8 cellular contexts compared by ENCODE assay signal in genomic region chr12:48851883-48852733, GRCh38. TPM values are rescaled to one million over a fixed set of nuclear protein-coding genes. Genes with fewer than 3 reads are reported as not detected.
DNase-seq lines count a peak whose midpoint lies in the region; TF ChIP-seq lines count a peak whose summit lies in the region.

Gene DDX23 (minus strand): TSS chr12:48852163. CDS start chr12:48845782, 6,381 bp downstream.

- peaks cover 35% of the 10 kb centered on the region for H3K4me1 Mint-ChIP-seq in neural crest cell

- no peak for TF ChIP-seq CTCF in MM.1S (IDR thresholded peaks at IDR 0.05; ENCODE audit: low read length)
- no peak for TF ChIP-seq CTCF in fibroblast of villous mesenchyme (IDR thresholded peaks at IDR 0.05; ENCODE audit: insufficient read depth, low read depth, low read length)
- TF ChIP-seq CTCF in neural crest cell (conservative IDR thresholded peaks at IDR 0.05) = no peak

- peaks cover 53% of the 10 kb centered on the region for H3K79me2 ChIP-seq in MM.1S (ENCODE audit: low read length)

- peak within 1 kb of the TSS; percentile 99 for H3K27ac Mint-ChIP-seq in neural crest cell (ENCODE audit: unreplicated experiment)

- no peaks in the 10 kb centered on the region for H4K20me1 ChIP-seq in MM.1S (ENCODE audit: insufficient read depth, low read length)

- H3K27ac ChIP-seq in MM.1S (ENCODE audit: low read length) (peak within 1 kb of the TSS; percentile 73), stomach smooth muscle (ENCODE audit: low read length) (peak within 1 kb of the TSS; percentile 46)

- in situ Hi-C loops in HAP-1 (cut with MboI; ENCODE audit: low sequenced_read_pairs) = loop anchor here (5.0 kb wide), 1 partner anchor 35 kb away; no protein-coding TSS in a partner anchor

- H3K4me1 ChIP-seq in ES-I3 (ENCODE audit: insufficient read depth, low read length) (peaks cover 6% of the 10 kb centered on the region; the same call in 1 of the 2 replicates), HAP-1 (peaks cover 14% of the 10 kb centered on the region), MM.1S (ENCODE audit: low read length) (peaks cover 7% of the 10 kb centered on the region), stomach smooth muscle (ENCODE audit: control insufficient read depth, insufficient read depth, low read length) (peaks cover 13% of the 10 kb centered on the region)

- peaks cover 9% of the 10 kb centered on the region for H3F3A ChIP-seq in MM.1S (ENCODE audit: insufficient read depth, low read length)

- H3K36me3 Mint-ChIP-seq in neural crest cell (ENCODE audit: low read depth) = no peaks in the 10 kb centered on the region

- H2AFZ ChIP-seq in MM.1S (ENCODE audit: low read length) = peak within 1 kb of the TSS; percentile 88

- no peaks in the 10 kb centered on the region for H3K27me3 Mint-ChIP-seq in neural crest cell (ENCODE audit: low read depth)

- peak within 1 kb of the TSS; percentile 95 for H3K4me3 Mint-ChIP-seq in neural crest cell

- H3K27me3 ChIP-seq in HAP-1 (ENCODE audit: low read depth) = no peaks in the 10 kb centered on the region
- H3K27me3 ChIP-seq in MM.1S (replicated peaks; ENCODE audit: insufficient read depth, low read length) = no peaks in the 10 kb centered on the region
- no peaks in the 10 kb centered on the region for H3K27me3 ChIP-seq in stomach smooth muscle (ENCODE audit: control insufficient read depth in 1 of 2, insufficient read depth in 2 of 2, low read length in 2 of 2)

- no peaks in the 10 kb centered on the region for H3K9me3 Mint-ChIP-seq in neural crest cell

- peak within 1 kb of the TSS; percentile 99 for H3K4me2 ChIP-seq in MM.1S (ENCODE audit: low read depth, low read length)

- H3K36me3 ChIP-seq in ES-I3 (ENCODE audit: insufficient read depth, low read length) = no peaks in the 10 kb centered on the region
- H3K36me3 ChIP-seq in HAP-1 (replicated peaks) = peaks cover 9% of the 10 kb centered on the region
- H3K36me3 ChIP-seq in MM.1S (replicated peaks; ENCODE audit: insufficient read depth, low read length) = no peaks in the 10 kb centered on the region
- peaks cover 0 to 2% of the 10 kb centered on the region in 2 donors for H3K36me3 ChIP-seq in stomach smooth muscle (ENCODE audit: control insufficient read depth in 2 of 2, insufficient read depth in 2 of 2, low read length in 2 of 2)

- H3K4me3 ChIP-seq in HAP-1 = peak within 1 kb of the TSS; percentile 67
- peak within 1 kb of the TSS; percentile 94 for H3K4me3 ChIP-seq in MM.1S (ENCODE audit: low read length)
- peak within 1 kb of the TSS; percentile 91 for H3K4me3 ChIP-seq in fibroblast of villous mesenchyme (ENCODE audit: low read depth, low read length)
- H3K4me3 ChIP-seq in stomach smooth muscle (ENCODE audit: low read length in 2 of 2) = peak within 1 kb of the TSS; percentile 87 to 96

- H3K9ac ChIP-seq in ES-I3 (ENCODE audit: low read depth, low read length) = peak within 1 kb of the TSS; percentile 94
- peak within 1 kb of the TSS; percentile 90 for H3K9ac ChIP-seq in MM.1S (ENCODE audit: low read length)
- H3K9ac ChIP-seq in stomach smooth muscle (ENCODE audit: low read length in 2 of 2) = peak within 1 kb of the TSS; percentile 80 to 93

- no peaks in the 10 kb centered on the region for H3K9me3 ChIP-seq in ES-I3 (ENCODE audit: control insufficient read depth, insufficient read depth, low read length)
- H3K9me3 ChIP-seq in HAP-1 = no peaks in the 10 kb centered on the region
- H3K9me3 ChIP-seq in MM.1S (replicated peaks; ENCODE audit: insufficient read depth, low read length) = no peaks in the 10 kb centered on the region
- H3K9me3 ChIP-seq in stomach smooth muscle (ENCODE audit: control insufficient read depth in 2 of 2, low read length in 2 of 2) = no peaks in the 10 kb centered on the region

- DNase-seq in HAP-1 (ENCODE audit: low spot score in 2 of 2) (peak; percentile 96 to 98), MM.1S (peak; percentile 97), SIG-M5 (lab: John Stamatoyannopoulos, UW) (peak; percentile 93), activated gamma-delta T cell (lab: John Stamatoyannopoulos, UW) (peak; percentile 91), fibroblast of villous mesenchyme (ENCODE audit: low read depth) (peak; percentile 97), neural crest cell (ENCODE audit: low read depth, low spot score) (peak; percentile 80)

- H3K9me2 ChIP-seq in MM.1S (replicated peaks; ENCODE audit: insufficient read depth, low read length) = no peaks in the 10 kb centered on the region

RNA-seq across cellular contexts. Expression of gene DDX23, which starts in this region (rescaled TPM):
- total RNA-seq in fibroblast of villous mesenchyme = 51.9 and 64.3 TPM in 2 replicates
- 119 and 124 TPM in 2 replicates for total RNA-seq in neural crest cell

Comparison
In these comparisons a context has a peak if more than half of its experiments do, and no peak if none do; other contexts are left out.
1. Peak in every context shown above with its lines: DNase-seq, H3K4me3 ChIP-seq and H3K27ac ChIP-seq.